Comparison of ENCODE assay signal across 24 cellular contexts in genomic region chr3:60444898-60445297, GRCh38.
DNase-seq lines count a peak whose midpoint lies in the region; ATAC-seq, FAIRE-seq and TF ChIP-seq lines count a peak whose summit lies in the region.
"Had no signal": no experiment of that assay in that cellular context is flagged by ENCODE, and none has a peak within 500 bp of the region (broad histone marks: within the 10 kb centered on the region; RNA-seq: fewer than 3 reads in every experiment).

No MANE protein-coding gene starts in this region.

- no peak overlapping the region for H4K5ac ChIP-seq in H1 (ENCODE audit: insufficient read length, low read depth, low read length)

- no peaks in the 10 kb centered on the region for H3K79me1 ChIP-seq in H1 (ENCODE audit: low read depth, low read length)

- no peak for TF ChIP-seq RAD21 in H1 (IDR thresholded peaks at IDR 0.05 in 1 of 2, conservative IDR thresholded peaks at IDR 0.05 in 1 of 2; ENCODE audit: low read depth in 2 of 2, low read length in 2 of 2)

- no peaks in the 10 kb centered on the region for H3K9me3 ChIP-seq in H1 (ENCODE audit: insufficient read depth in 2 of 2, low read depth in 1 of 2, low read length in 1 of 2)
- H3K9me3 ChIP-seq: BE2C, BLaER1 had no signal

- H2BK12ac ChIP-seq in H1 (ENCODE audit: low read depth, low read length), result no peak overlapping the region

- H2BK120ac ChIP-seq in H1 (replicated peaks; ENCODE audit: low read depth, low read length), result no peak overlapping the region

- H4K8ac ChIP-seq in H1 (ENCODE audit: extremely low read depth, insufficient read depth, low read length), result no peak overlapping the region

- no peak for ATAC-seq in esophagus mucosa

- H3K4me1 ChIP-seq in H1 (replicated peaks in 1 of 4; ENCODE audit: control insufficient read depth in 3 of 4, insufficient read depth in 4 of 4, low read length in 3 of 4), result peaks cover 0 to under 1% (median 0%) of the 10 kb centered on the region in 4 experiments; a peak in 1 of 7 replicates
- H3K4me1 ChIP-seq: BE2C, BLaER1 had no signal

- no peak overlapping the region for H3K4ac ChIP-seq in H1 (replicated peaks; ENCODE audit: insufficient read length, low read depth, low read length)

- POLR2A ChIA-PET in H1 (lab: Charles Lee; ENCODE audit: partially characterized antibody), result no interaction called here

- no peaks in the 10 kb centered on the region for H3K27me3 Mint-ChIP-seq in HFFc6 (ENCODE audit: insufficient read depth)
- H3K27me3 Mint-ChIP-seq: CD4-positive, alpha-beta memory T cell had no signal

- no peak overlapping the region for H2BK5ac ChIP-seq in H1 (ENCODE audit: low read depth, low read length)

- no peaks in the 10 kb centered on the region for H3K23me2 ChIP-seq in H1 (ENCODE audit: low read depth, low read length)

- H3K4me3 ChIP-seq in H1 (ENCODE audit: extremely low read depth in 1 of 4, insufficient read depth in 2 of 4, low read depth in 3 of 4, low read length in 4 of 4), result no peak overlapping the region
- H3K4me3 ChIP-seq: BLaER1 had no signal

- no peaks in the 10 kb centered on the region for H3K79me2 ChIP-seq in H1 (ENCODE audit: control insufficient read depth in 1 of 2, insufficient read depth in 2 of 2, low read length in 2 of 2)

- H3K4me2 ChIP-seq in H1 (ENCODE audit: insufficient read depth in 1 of 2, low read depth in 2 of 2, low read length in 2 of 2), result no peak overlapping the region
- H3K4me2 ChIP-seq: BLaER1 had no signal

- no peak overlapping the region for H3K9ac ChIP-seq in H1 (replicated peaks in 1 of 4; ENCODE audit: extremely low read depth in 1 of 4, low read depth in 3 of 4, low read length in 3 of 4)
- H3K9ac ChIP-seq: BLaER1 had no signal

- no peak for TF ChIP-seq POLR2A in H1 (IDR thresholded peaks at IDR 0.05; ENCODE audit: control extremely low read depth in 1 of 2, low read depth in 2 of 2, low read length in 2 of 2)

- H3K36me3 ChIP-seq in H1 (ENCODE audit: control insufficient read depth in 2 of 4, insufficient read depth in 4 of 4, low read length in 3 of 4), result no peaks in the 10 kb centered on the region
- H3K36me3 ChIP-seq: BE2C, BLaER1 had no signal

- H3K27ac ChIP-seq in H1 (ENCODE audit: low read depth, low read length), result no peak overlapping the region
- H3K27ac ChIP-seq: BLaER1 had no signal

- H3K27me3 ChIP-seq in H1 (replicated peaks in 1 of 4; ENCODE audit: control insufficient read depth in 3 of 4, extremely low read depth in 1 of 4, insufficient read depth in 3 of 4, low read length in 3 of 4), result no peaks in the 10 kb centered on the region
- H3K27me3 ChIP-seq: BE2C, BLaER1 had no signal

- H4K20me1 ChIP-seq in H1 (replicated peaks in 1 of 2; ENCODE audit: control insufficient read depth in 1 of 2, insufficient read depth in 2 of 2, low read length in 2 of 2), result no peaks in the 10 kb centered on the region
- H4K20me1 ChIP-seq: BLaER1 had no signal

- H3K56ac ChIP-seq in H1 (replicated peaks; ENCODE audit: insufficient read length, low read depth, low read length), result no peak overlapping the region

- H3K4me1 Mint-ChIP-seq in HFFc6 (ENCODE audit: low read depth), result no peaks in the 10 kb centered on the region
- H3K4me1 Mint-ChIP-seq: CD14-positive monocyte; CD8-positive, alpha-beta memory T cell had no signal

- TF ChIP-seq CTCF in H1 (IDR thresholded peaks at IDR 0.05; ENCODE audit: control extremely low read depth in 1 of 3, insufficient read depth in 1 of 3, low read depth in 1 of 3, low read length in 3 of 3) (no peak), HFFc6 (IDR thresholded peaks at IDR 0.05) (no peak)

- H2BK20ac ChIP-seq in H1 (ENCODE audit: low read length), result no peak overlapping the region

- CTCF ChIA-PET in H1 (lab: Charles Lee; ENCODE audit: partially characterized antibody), result interaction anchor here (1.4 kb wide), 1 partner anchor 13 kb away, joined by 3 read pairs; no protein-coding TSS in a partner anchor

- no peak overlapping the region for H4K91ac ChIP-seq in H1 (replicated peaks; ENCODE audit: insufficient read length, low read length)

- H3K27ac Mint-ChIP-seq in HFFc6, result no peak overlapping the region
- H3K27ac Mint-ChIP-seq: CD14-positive monocyte; CD4-positive, alpha-beta memory T cell; CD4-positive, CD25-positive, alpha-beta regulatory T cell; CD8-positive, alpha-beta memory T cell had no signal

- TF ChIP-seq EP300 in H1 (IDR thresholded peaks at IDR 0.05; ENCODE audit: borderline replicate concordance in 1 of 2, low read depth in 2 of 2, low read length in 2 of 2), result no peak

- no peak overlapping the region for H2AFZ ChIP-seq in H1 (ENCODE audit: low read length)

- DNase-seq in NCI-H526 treated with DMSO at 0.1 percent for 48 hours (lab: John Stamatoyannopoulos, UW) (peak; percentile 51), H1 (ENCODE audit: low read depth in 1 of 2, low spot score in 2 of 2) (no peak), HFFc6 (no peak), NCI-H446 treated with DMSO at 0.1 percent for 48 hours (lab: John Stamatoyannopoulos, UW) (no peak)
- DNase-seq: 8988T; ACHN; BE2C; C1 segment of cervical spinal cord; CD4-positive, alpha-beta memory T cell; CD4-positive, CD25-positive, alpha-beta regulatory T cell; CD8-positive, alpha-beta memory T cell; COR-L47; DMS 273 treated with DMSO at 0.1 percent for 48 hours; DMS153; DMS53; DMS79; GF-D8 had no signal

- no peak overlapping the region for H2AK5ac ChIP-seq in H1 (ENCODE audit: low read depth, low read length)

- FAIRE-seq in H1 (lab: Jason Lieb, UNC), result no peak
- FAIRE-seq: A204.1, G401.6, GM12891, GM19239 had no signal

- no peak overlapping the region for H3K23ac ChIP-seq in H1 (ENCODE audit: insufficient read length)

- WGBS in H1 (ENCODE audit: extremely low coverage in 1 of 2, insufficient coverage in 1 of 2, insufficient read length in 1 of 2, insufficient replicate concordance in 2 of 2, low coverage in 1 of 2, low lambda C conversion rate in 2 of 2, missing lambda C conversion rate in 1 of 2), 2 experiments, result 68% methylated on average over 4 of the region's 4 CpGs; no CpG with 5 or more reads in 1 of the 2 experiments

- no peak overlapping the region for H2BK15ac ChIP-seq in H1 (ENCODE audit: low read length)

- H3K36me3 Mint-ChIP-seq in HFFc6 (ENCODE audit: low read depth), result no peaks in the 10 kb centered on the region
- H3K36me3 Mint-ChIP-seq: CD14-positive monocyte; CD4-positive, alpha-beta memory T cell; CD4-positive, CD25-positive, alpha-beta regulatory T cell; CD8-positive, alpha-beta memory T cell had no signal

- H3K14ac ChIP-seq in H1 (ENCODE audit: insufficient read length), result no peak overlapping the region

- H3K9me3 Mint-ChIP-seq in HFFc6, result peaks cover 4% of the 10 kb centered on the region

- H3K18ac ChIP-seq in H1 (ENCODE audit: extremely low read depth, low read length), result no peak overlapping the region

- no peak overlapping the region for H3K4me3 Mint-ChIP-seq in HFFc6
- H3K4me3 Mint-ChIP-seq: CD14-positive monocyte; CD4-positive, alpha-beta memory T cell; CD4-positive, CD25-positive, alpha-beta regulatory T cell; CD8-positive, alpha-beta memory T cell had no signal

TF ChIP-seq in H1, 55 proteins besides CTCF, POLR2A, EP300 and RAD21 (continues in another document):
- TF ChIP-seq RNF2 (IDR thresholded peaks at IDR 0.05; ENCODE audit: borderline replicate concordance, low read depth, low read length, missing control alignments, poor library complexity, severe bottlenecking), result no peak
- no peak for TF ChIP-seq JUN (IDR thresholded peaks at IDR 0.05; ENCODE audit: low read depth, low read length)
- TF ChIP-seq POLR2AphosphoS5 (IDR thresholded peaks at IDR 0.05; ENCODE audit: low read depth, low read length), result no peak
